1 cellular context compared by ENCODE assay signal in the genomic region with DNA sequence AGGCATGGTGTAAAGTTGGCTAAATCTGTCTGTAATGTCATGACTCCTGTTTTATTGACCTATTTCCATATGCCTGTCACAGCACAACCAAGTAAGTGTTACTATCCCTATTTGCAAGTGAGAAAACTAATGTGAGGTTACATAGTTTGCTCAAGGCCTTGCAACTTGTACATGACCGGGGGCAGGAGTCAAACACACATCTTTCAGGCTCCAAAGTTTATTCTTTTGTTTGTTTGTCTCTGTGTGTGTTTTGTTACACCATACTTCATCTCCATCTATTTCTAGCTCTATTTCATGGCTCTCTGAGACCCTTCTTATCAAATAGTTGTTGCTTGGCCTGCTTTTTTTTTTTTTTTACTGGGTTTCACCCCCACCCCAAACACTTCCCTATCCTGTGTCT.
TF ChIP-seq lines count a peak whose summit lies in the region.

No MANE protein-coding gene starts in this region.

TF ChIP-seq in HepG2, 621 proteins besides CTCF, POLR2A, EP300 and RAD21 (continued from another document):
- TF ChIP-seq CEBPB (IDR thresholded peaks at IDR 0.05; ENCODE audit: borderline replicate concordance, low read depth, low read length) (peak; percentile 36; the same call in 1 of the 2 replicates), ZNF672 (CRISPR knock-in tag; IDR thresholded peaks at IDR 0.05) (no peak), SOX13 (IDR thresholded peaks at IDR 0.05) (no peak), SOX13 (CRISPR knock-in tag; conservative IDR thresholded peaks at IDR 0.05 in 1 of 2, IDR thresholded peaks at IDR 0.05 in 1 of 2) (peak in 1 of 2 experiments; percentile 28; a peak in 1 of 4 replicates), TOPORS (CRISPR knock-in tag; IDR thresholded peaks at IDR 0.05) (no peak), TCF7 (IDR thresholded peaks at IDR 0.05; ENCODE audit: low read depth) (no peak), NR2C2 (CRISPR knock-in tag; IDR thresholded peaks at IDR 0.05; ENCODE audit: borderline replicate concordance) (0 out of 2 replicates have a peak, but pooled peaks have one; percentile 17), ZNF160 (CRISPR knock-in tag; IDR thresholded peaks at IDR 0.05) (peak; percentile 97), TBX3 (IDR thresholded peaks at IDR 0.05; ENCODE audit: borderline replicate concordance) (peak; percentile 25; the same call in 1 of the 2 replicates), ERF (CRISPR knock-in tag; IDR thresholded peaks at IDR 0.05) (no peak)
- TF ChIP-seq, protein P1, sequence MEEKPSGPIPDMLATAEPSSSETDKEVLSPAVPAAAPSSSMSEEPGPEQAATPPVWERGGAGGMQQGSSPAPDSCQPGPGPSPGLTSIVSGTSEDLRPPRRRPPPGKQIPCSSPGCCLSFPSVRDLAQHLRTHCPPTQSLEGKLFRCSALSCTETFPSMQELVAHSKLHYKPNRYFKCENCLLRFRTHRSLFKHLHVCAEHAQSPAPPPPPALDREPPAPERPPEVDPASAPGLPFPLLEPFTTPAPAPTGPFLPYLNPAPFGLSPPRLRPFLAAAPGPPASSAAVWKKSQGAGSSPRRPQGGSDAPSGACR (CRISPR knock-in tag; IDR thresholded peaks at IDR 0.05): no peak
- TF ChIP-seq, protein P2, sequence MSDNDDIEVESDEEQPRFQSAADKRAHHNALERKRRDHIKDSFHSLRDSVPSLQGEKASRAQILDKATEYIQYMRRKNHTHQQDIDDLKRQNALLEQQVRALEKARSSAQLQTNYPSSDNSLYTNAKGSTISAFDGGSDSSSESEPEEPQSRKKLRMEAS (IDR thresholded peaks at IDR 0.05): no peak
- TF ChIP-seq, protein P3, sequence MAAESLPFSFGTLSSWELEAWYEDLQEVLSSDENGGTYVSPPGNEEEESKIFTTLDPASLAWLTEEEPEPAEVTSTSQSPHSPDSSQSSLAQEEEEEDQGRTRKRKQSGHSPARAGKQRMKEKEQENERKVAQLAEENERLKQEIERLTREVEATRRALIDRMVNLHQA (CRISPR knock-in tag; IDR thresholded peaks at IDR 0.05): no peak
- TF ChIP-seq, protein P4, sequence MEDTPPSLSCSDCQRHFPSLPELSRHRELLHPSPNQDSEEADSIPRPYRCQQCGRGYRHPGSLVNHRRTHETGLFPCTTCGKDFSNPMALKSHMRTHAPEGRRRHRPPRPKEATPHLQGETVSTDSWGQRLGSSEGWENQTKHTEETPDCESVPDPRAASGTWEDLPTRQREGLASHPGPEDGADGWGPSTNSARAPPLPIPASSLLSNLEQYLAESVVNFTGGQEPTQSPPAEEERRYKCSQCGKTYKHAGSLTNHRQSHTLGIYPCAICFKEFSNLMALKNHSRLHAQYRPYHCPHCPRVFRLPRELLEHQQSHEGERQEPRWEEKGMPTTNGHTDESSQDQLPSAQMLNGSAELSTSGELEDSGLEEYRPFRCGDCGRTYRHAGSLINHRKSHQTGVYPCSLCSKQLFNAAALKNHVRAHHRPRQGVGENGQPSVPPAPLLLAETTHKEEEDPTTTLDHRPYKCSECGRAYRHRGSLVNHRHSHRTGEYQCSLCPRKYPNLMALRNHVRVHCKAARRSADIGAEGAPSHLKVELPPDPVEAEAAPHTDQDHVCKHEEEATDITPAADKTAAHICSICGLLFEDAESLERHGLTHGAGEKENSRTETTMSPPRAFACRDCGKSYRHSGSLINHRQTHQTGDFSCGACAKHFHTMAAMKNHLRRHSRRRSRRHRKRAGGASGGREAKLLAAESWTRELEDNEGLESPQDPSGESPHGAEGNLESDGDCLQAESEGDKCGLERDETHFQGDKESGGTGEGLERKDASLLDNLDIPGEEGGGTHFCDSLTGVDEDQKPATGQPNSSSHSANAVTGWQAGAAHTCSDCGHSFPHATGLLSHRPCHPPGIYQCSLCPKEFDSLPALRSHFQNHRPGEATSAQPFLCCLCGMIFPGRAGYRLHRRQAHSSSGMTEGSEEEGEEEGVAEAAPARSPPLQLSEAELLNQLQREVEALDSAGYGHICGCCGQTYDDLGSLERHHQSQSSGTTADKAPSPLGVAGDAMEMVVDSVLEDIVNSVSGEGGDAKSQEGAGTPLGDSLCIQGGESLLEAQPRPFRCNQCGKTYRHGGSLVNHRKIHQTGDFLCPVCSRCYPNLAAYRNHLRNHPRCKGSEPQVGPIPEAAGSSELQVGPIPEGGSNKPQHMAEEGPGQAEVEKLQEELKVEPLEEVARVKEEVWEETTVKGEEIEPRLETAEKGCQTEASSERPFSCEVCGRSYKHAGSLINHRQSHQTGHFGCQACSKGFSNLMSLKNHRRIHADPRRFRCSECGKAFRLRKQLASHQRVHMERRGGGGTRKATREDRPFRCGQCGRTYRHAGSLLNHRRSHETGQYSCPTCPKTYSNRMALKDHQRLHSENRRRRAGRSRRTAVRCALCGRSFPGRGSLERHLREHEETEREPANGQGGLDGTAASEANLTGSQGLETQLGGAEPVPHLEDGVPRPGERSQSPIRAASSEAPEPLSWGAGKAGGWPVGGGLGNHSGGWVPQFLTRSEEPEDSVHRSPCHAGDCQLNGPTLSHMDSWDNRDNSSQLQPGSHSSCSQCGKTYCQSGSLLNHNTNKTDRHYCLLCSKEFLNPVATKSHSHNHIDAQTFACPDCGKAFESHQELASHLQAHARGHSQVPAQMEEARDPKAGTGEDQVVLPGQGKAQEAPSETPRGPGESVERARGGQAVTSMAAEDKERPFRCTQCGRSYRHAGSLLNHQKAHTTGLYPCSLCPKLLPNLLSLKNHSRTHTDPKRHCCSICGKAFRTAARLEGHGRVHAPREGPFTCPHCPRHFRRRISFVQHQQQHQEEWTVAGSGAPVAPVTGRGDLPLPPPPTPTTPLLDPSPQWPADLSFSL (CRISPR knock-in tag; IDR thresholded peaks at IDR 0.05): no peak
